Comparison of ENCODE assay signal across 22 cellular contexts in the genomic region with DNA sequence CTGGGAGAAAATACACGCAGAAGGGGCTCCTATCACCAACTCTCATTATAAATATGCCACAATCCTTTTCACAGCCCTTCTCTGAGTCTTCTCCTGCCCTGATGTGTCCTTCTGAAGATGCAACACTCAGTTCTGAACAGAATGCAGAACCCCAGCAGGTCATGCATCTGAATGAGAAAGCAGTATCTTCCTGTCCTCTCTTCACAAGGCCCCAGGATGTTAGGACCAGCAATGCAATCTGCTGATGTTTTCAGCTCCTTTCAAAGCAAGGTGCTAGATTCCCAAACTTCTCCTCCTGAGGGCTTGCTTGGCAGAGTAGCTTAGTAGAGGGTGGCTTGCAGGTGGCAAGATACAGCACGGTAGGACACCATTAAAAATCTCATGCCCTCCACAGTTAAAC. TPM values are rescaled to one million over a fixed set of nuclear protein-coding genes. Genes with fewer than 3 reads are reported as not detected.
A peak's percentile ranks its signal among the peaks of the same experiment; 100 is the strongest.
DNase-seq lines count a peak whose midpoint lies in the region; ATAC-seq and TF ChIP-seq lines count a peak whose summit lies in the region.
"Had no signal": no experiment of that assay in that cellular context is flagged by ENCODE, and none has a peak within 500 bp of the region (broad histone marks: within the 10 kb centered on the region; RNA-seq: fewer than 3 reads in every experiment).

No MANE protein-coding gene starts in this region.

- no peak for DNase-seq in activated CD4-positive, alpha-beta T cell treated with anti-CD3 and anti-CD28 coated beads for 36 hours
- DNase-seq in activated CD4-positive, alpha-beta T cell treated with anti-CD3 and anti-CD28 coated beads for 48 hours: no peak
- DNase-seq in heart right ventricle: no peak
- DNase-seq in cardiac septum (ENCODE audit: low spot score): no peak
- peak; percentile 70 for DNase-seq in esophagus muscularis mucosa (ENCODE audit: extremely low spot score)
- no peak for DNase-seq in thyroid gland
- DNase-seq in upper lobe of right lung: no peak
- DNase-seq: activated CD4-positive, CD25-positive, alpha-beta regulatory T cell; colonic mucosa; DMS53; GF-D8; GOT3; kidney; NCI-H1105 treated with DMSO at 0.1 percent for 48 hours; NCI-H2029 treated with DMSO at 0.1 percent for 48 hours; NCI-H226; sigmoid colon; stomach; transverse colon had no signal

- H3K4me3 Mint-ChIP-seq in activated CD4-positive, alpha-beta T cell treated with anti-CD3 and anti-CD28 coated beads for 36 hours: no peak overlapping the region

- peak overlapping the region; percentile 30 for H3K27ac Mint-ChIP-seq in activated CD4-positive, alpha-beta T cell treated with anti-CD3 and anti-CD28 coated beads for 36 hours

- peaks cover 9 to 81% (median 52%) of the 10 kb centered on the region in 9 donors for H3K4me1 ChIP-seq in heart right ventricle
- H3K4me1 ChIP-seq in esophagus muscularis mucosa: peaks cover 46 to 86% (median 77%) of the 10 kb centered on the region in 4 donors
- H3K4me1 ChIP-seq in thyroid gland: peaks cover 24 to 55% of the 10 kb centered on the region in 2 donors
- H3K4me1 ChIP-seq in upper lobe of right lung: peaks cover 39% of the 10 kb centered on the region
- H3K4me1 ChIP-seq: colonic mucosa had no signal

- H3K27me3 ChIP-seq in heart right ventricle: no peaks in the 10 kb centered on the region
- H3K27me3 ChIP-seq in esophagus muscularis mucosa: no peaks in the 10 kb centered on the region
- no peaks in the 10 kb centered on the region for H3K27me3 ChIP-seq in thyroid gland
- H3K27me3 ChIP-seq in upper lobe of right lung: no peaks in the 10 kb centered on the region
- H3K27me3 ChIP-seq: colonic mucosa, sigmoid colon, stomach, transverse colon had no signal

- CTCF ChIA-PET in activated CD4-positive, alpha-beta T cell treated with anti-CD3 and anti-CD28 coated beads for 36 hours (lab: Charles Lee): interaction anchor here (0.6 to 0.8 kb wide), 3 partner anchors 8 to 86 kb away, joined by 3 read pairs; no protein-coding TSS in a partner anchor

- no peaks in the 10 kb centered on the region for H3K9me3 ChIP-seq in heart right ventricle
- no peaks in the 10 kb centered on the region for H3K9me3 ChIP-seq in esophagus muscularis mucosa
- no peaks in the 10 kb centered on the region for H3K9me3 ChIP-seq in thyroid gland
- no peaks in the 10 kb centered on the region for H3K9me3 ChIP-seq in upper lobe of right lung
- H3K9me3 ChIP-seq: colonic mucosa, prostate gland, sigmoid colon, stomach, transverse colon had no signal

- intact Hi-C loops in activated CD4-positive, alpha-beta T cell treated with anti-CD3 and anti-CD28 coated beads for 36 hours (cut with DNase I, micrococcal nuclease): no loop called here
- intact Hi-C loops in heart right ventricle (cut with DNase I) (no loop called here), cardiac septum (cut with DNase I) (no loop called here), esophagus muscularis mucosa (cut with DNase I) (no loop called here), thyroid gland (cut with DNase I) (no loop called here), upper lobe of right lung (cut with DNase I) (no loop called here)

- ATAC-seq in activated CD4-positive, alpha-beta T cell treated with anti-CD3 and anti-CD28 coated beads for 36 hours: no peak
- ATAC-seq in heart right ventricle (no peak), upper lobe of right lung (no peak), HG02759 (IDR thresholded peaks at IDR 0.05; ENCODE audit: unreplicated experiment) (no peak)

- 73 to 82% methylated on average over 2 of the region's 2 CpGs for WGBS in heart right ventricle, 2 donors
- 91% methylated on average over 2 of the region's 2 CpGs for WGBS in esophagus muscularis mucosa
- WGBS in thyroid gland, 2 donors: 95% methylated on average over 2 of the region's 2 CpGs

- H3K27me3 Mint-ChIP-seq in activated CD4-positive, alpha-beta T cell treated with anti-CD3 and anti-CD28 coated beads for 36 hours: no peaks in the 10 kb centered on the region

- H3K27ac ChIP-seq in heart right ventricle (peak overlapping the region; percentile 3 to 80 (median 57)), esophagus muscularis mucosa (replicated peaks in 1 of 4) (peak overlapping the region; percentile 11 to 58 (median 31)), thyroid gland (peak overlapping the region in 2 of 3 donors; percentile 29 to 61), upper lobe of right lung (no peak overlapping the region)
- H3K27ac ChIP-seq: 22Rv1, colonic mucosa, prostate gland, stomach had no signal

- POLR2A ChIA-PET in activated CD4-positive, alpha-beta T cell treated with anti-CD3 and anti-CD28 coated beads for 36 hours (lab: Charles Lee): no interaction called here

- H3K36me3 ChIP-seq in heart right ventricle (no peaks in the 10 kb centered on the region), esophagus muscularis mucosa (no peaks in the 10 kb centered on the region), thyroid gland (no peaks in the 10 kb centered on the region), upper lobe of right lung (no peaks in the 10 kb centered on the region)
- H3K36me3 ChIP-seq: colonic mucosa, prostate gland, sigmoid colon, stomach, transverse colon had no signal

- TF ChIP-seq EP300 in esophagus muscularis mucosa (IDR thresholded peaks at IDR 0.05): no peak

- TF ChIP-seq POLR2A in esophagus muscularis mucosa (IDR thresholded peaks at IDR 0.05; ENCODE audit: low read depth): no peak
- no peak for TF ChIP-seq POLR2A in thyroid gland (IDR thresholded peaks at IDR 0.05)

- peak overlapping the region in 1 of 10 donors; percentile 10 for H3K4me3 ChIP-seq in heart right ventricle
- no peak overlapping the region for H3K4me3 ChIP-seq in esophagus muscularis mucosa
- H3K4me3 ChIP-seq in thyroid gland (replicated peaks in 1 of 3): no peak overlapping the region
- no peak overlapping the region for H3K4me3 ChIP-seq in upper lobe of right lung
- H3K4me3 ChIP-seq: colonic mucosa, prostate gland, sigmoid colon, stomach, transverse colon had no signal

- H3K36me3 Mint-ChIP-seq in activated CD4-positive, alpha-beta T cell treated with anti-CD3 and anti-CD28 coated beads for 36 hours (ENCODE audit: low read depth): no peaks in the 10 kb centered on the region

- peaks cover 95% of the 10 kb centered on the region for H3K4me1 Mint-ChIP-seq in activated CD4-positive, alpha-beta T cell treated with anti-CD3 and anti-CD28 coated beads for 36 hours

- TF ChIP-seq CTCF in heart right ventricle (IDR thresholded peaks at IDR 0.05) (no peak), esophagus muscularis mucosa (IDR thresholded peaks at IDR 0.05) (no peak), thyroid gland (IDR thresholded peaks at IDR 0.05) (no peak), upper lobe of right lung (IDR thresholded peaks at IDR 0.05) (no peak)

- no peaks in the 10 kb centered on the region for H3K9me3 Mint-ChIP-seq in activated CD4-positive, alpha-beta T cell treated with anti-CD3 and anti-CD28 coated beads for 36 hours (ENCODE audit: low read depth)

RNA-seq across cellular contexts. Expression of a gene that starts 22.3 kb away (rescaled TPM):
- 10 to 100 TPM; 36.0 to 42.6 TPM for total RNA-seq in activated CD4-positive, alpha-beta T cell treated with anti-CD3 and anti-CD28 coated beads for 36 hours
- total RNA-seq in heart right ventricle (10 to 100 TPM; 31.6 to 73.7 (median 43.4) TPM), cardiac septum (30.6 TPM), esophagus muscularis mucosa (100 to 1,000 TPM; 127 to 191 (median 154) TPM), thyroid gland (100 to 1,000 TPM; 126 to 240 (median 160) TPM), upper lobe of right lung (170 TPM)
- 10 to 100 TPM; 32.0 to 45.3 TPM for polyA plus RNA-seq in heart right ventricle
